In genomic region chr5:37722236-37723146, GRCh38 we compare ENCODE assay signal across 8 cellular contexts.
DNase-seq lines count a peak whose midpoint lies in the region; ATAC-seq and TF ChIP-seq lines count a peak whose summit lies in the region.

No MANE protein-coding gene starts in this region.

- H3K27me3 ChIP-seq in gastrocnemius medialis, result no peaks in the 10 kb centered on the region
- H3K27me3 ChIP-seq in spleen (replicated peaks in 1 of 7), result no peaks in the 10 kb centered on the region

- peak; percentile 16 for DNase-seq in GM12864 (ENCODE audit: low read depth)
- DNase-seq in KBM-7, result peak; percentile 30
- DNase-seq in activated naive CD8-positive, alpha-beta T cell treated with anti-CD3 and anti-CD28 coated beads for 36 hours, result peak; percentile 37
- no peak for DNase-seq in gastrocnemius medialis
- DNase-seq in HT-29 (ENCODE audit: low spot score), result no peak
- DNase-seq in spleen, result no peak
- DNase-seq in activated CD8-positive, alpha-beta memory T cell treated with anti-CD3 and anti-CD28 coated beads for 24 hours, result no peak

- no peak for TF ChIP-seq CTCF in GM12864 (IDR thresholded peaks at IDR 0.05; ENCODE audit: low read depth, low read length, missing control alignments)
- no peak for TF ChIP-seq CTCF in gastrocnemius medialis (IDR thresholded peaks at IDR 0.05 in 4 of 5, conservative IDR thresholded peaks at IDR 0.05 in 1 of 5)
- TF ChIP-seq CTCF in spleen (IDR thresholded peaks at IDR 0.05 in 8 of 11, conservative IDR thresholded peaks at IDR 0.05 in 3 of 11), result no peak

- ATAC-seq in GM21723 (IDR thresholded peaks at IDR 0.05; ENCODE audit: unreplicated experiment) (peak; percentile 59), gastrocnemius medialis (no peak)

- H3K36me3 Mint-ChIP-seq in activated naive CD8-positive, alpha-beta T cell treated with anti-CD3 and anti-CD28 coated beads for 36 hours, result peaks cover 29% of the 10 kb centered on the region

- intact Hi-C loops in gastrocnemius medialis (cut with DNase I; ENCODE audit: low total_unique reads) (loop anchor here (1.0 to 10.0 kb wide), 4 partner anchors 90 to 742 kb away; no protein-coding TSS in a partner anchor), spleen (cut with DNase I; ENCODE audit: low total_unique reads) (no loop called here)

- H3K27me3 Mint-ChIP-seq in activated naive CD8-positive, alpha-beta T cell treated with anti-CD3 and anti-CD28 coated beads for 36 hours, result no peaks in the 10 kb centered on the region

- H3K4me1 Mint-ChIP-seq in activated naive CD8-positive, alpha-beta T cell treated with anti-CD3 and anti-CD28 coated beads for 36 hours, result peaks cover 25% of the 10 kb centered on the region

- H3K4me3 ChIP-seq in GM12864 (ENCODE audit: low read depth, low read length), result no peak overlapping the region
- H3K4me3 ChIP-seq in gastrocnemius medialis, result no peak overlapping the region
- no peak overlapping the region for H3K4me3 ChIP-seq in spleen

- H3K4me3 Mint-ChIP-seq in activated naive CD8-positive, alpha-beta T cell treated with anti-CD3 and anti-CD28 coated beads for 36 hours, result peak overlapping the region; percentile 42

- H3K9me3 ChIP-seq in gastrocnemius medialis (no peaks in the 10 kb centered on the region), spleen (no peaks in the 10 kb centered on the region)

- H3K36me3 ChIP-seq in gastrocnemius medialis (peaks cover 0 to 5% of the 10 kb centered on the region in 2 donors), spleen (peaks cover 0 to 76% (median 21%) of the 10 kb centered on the region in 6 donors)

- H3K27ac ChIP-seq in gastrocnemius medialis (peak overlapping the region in 3 of 4 donors; percentile 63 to 79 (median 73)), spleen (no peak overlapping the region)

- peak overlapping the region; percentile 86 for H3K27ac Mint-ChIP-seq in activated naive CD8-positive, alpha-beta T cell treated with anti-CD3 and anti-CD28 coated beads for 36 hours

- H3K4me1 ChIP-seq in gastrocnemius medialis, result peaks cover 10 to 24% of the 10 kb centered on the region in 2 donors
- H3K4me1 ChIP-seq in spleen, result peaks cover 0 to 17% (median 3%) of the 10 kb centered on the region in 6 donors

- no peaks in the 10 kb centered on the region for H3K9me3 Mint-ChIP-seq in activated naive CD8-positive, alpha-beta T cell treated with anti-CD3 and anti-CD28 coated beads for 36 hours

- 58 to 70% (median 65%) methylated on average over 6 of the region's 6 CpGs for WGBS in spleen, 5 donors

- TF ChIP-seq POLR2A in gastrocnemius medialis (IDR thresholded peaks at IDR 0.05) (no peak), spleen (IDR thresholded peaks at IDR 0.05) (no peak)

- in situ Hi-C loops in KBM-7 (cut with MboI; ENCODE audit: low pct_unique_long_range_greater_than_20kb, low sequenced_read_pairs), result no loop called here
- in situ Hi-C loops in gastrocnemius medialis (cut with MboI; ENCODE audit: low sequenced_read_pairs in 4 of 4), result no loop called here

Comparison
In these comparisons a context has a peak if more than half of its experiments do, and no peak if none do; other contexts are left out.
1. DNase-seq: peak in GM12864 (single experiment), KBM-7 (single experiment) and activated naive CD8-positive, alpha-beta T cell treated with anti-CD3 and anti-CD28 coated beads for 36 hours (single experiment); none in gastrocnemius medialis (0 of 2), HT-29 (single experiment), spleen (single experiment) and activated CD8-positive, alpha-beta memory T cell treated with anti-CD3 and anti-CD28 coated beads for 24 hours (single experiment).
2. H3K27ac ChIP-seq: peak in gastrocnemius medialis (3 of 4); none in spleen (0 of 8).